In the genomic region with DNA sequence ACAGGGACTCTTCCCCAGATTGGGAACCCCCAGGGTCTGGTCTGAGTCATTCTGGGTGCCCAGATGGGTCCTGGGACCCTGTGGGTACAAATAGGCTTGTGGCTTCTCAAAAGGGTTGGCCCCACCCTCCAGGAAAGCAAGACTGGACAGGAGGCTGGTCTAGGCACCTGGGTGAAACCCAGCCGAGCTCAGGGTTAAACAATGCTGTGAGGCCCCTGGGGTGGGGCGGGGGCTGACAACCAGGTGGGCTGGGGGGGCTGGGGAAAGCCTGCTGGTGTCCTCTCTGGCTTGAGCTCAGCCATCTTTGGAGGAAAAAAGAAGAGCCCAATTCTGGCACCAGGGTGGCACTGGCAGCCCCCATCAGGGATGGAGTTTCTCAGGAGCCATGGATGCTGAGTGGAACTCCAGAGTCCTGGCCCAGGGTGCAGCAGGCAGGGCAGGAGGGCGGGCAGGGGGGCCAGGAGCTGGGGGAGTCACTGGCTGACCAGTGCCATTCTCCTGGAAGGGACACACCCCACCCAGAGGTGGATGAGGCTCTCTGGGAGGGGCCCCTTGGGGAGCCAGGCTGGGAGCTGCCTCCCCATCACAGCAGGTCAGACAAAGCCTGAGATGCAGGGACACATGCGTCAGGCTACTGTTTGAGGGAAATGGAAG, we compare ENCODE assay signal across 11 cellular contexts. TPM values are rescaled to one million over a fixed set of nuclear protein-coding genes. Genes with fewer than 3 reads are reported as not detected.
A peak's percentile ranks its signal among the peaks of the same experiment; 100 is the strongest.
DNase-seq lines count a peak whose midpoint lies in the region; ATAC-seq and TF ChIP-seq lines count a peak whose summit lies in the region.
"Had no signal": no experiment of that assay in that cellular context is flagged by ENCODE, and none has a peak within 500 bp of the region (broad histone marks: within the 10 kb centered on the region; RNA-seq: fewer than 3 reads in every experiment).

No MANE protein-coding gene starts in this region.

- peak overlapping the region; percentile 52 for H3K4me3 Mint-ChIP-seq in activated T-helper 2 cell treated with anti-CD3 and anti-CD28 coated beads, Interferon-gamma antibody, Interleukin-2, Interleukin-4, amounts not matched to agents 10 μg/mL and 5 μg/mL and 100 μg/mL, durations not matched to agents 14 hours and 24 hours and 36 hours (ENCODE audit: low read depth)

- in situ Hi-C loops in HAP-1 (cut with MboI; ENCODE audit: low sequenced_read_pairs) = no loop called here

- H3K27ac Mint-ChIP-seq in activated T-helper 2 cell treated with anti-CD3 and anti-CD28 coated beads, Interferon-gamma antibody, Interleukin-2, Interleukin-4, amounts not matched to agents 10 μg/mL and 5 μg/mL and 100 μg/mL, durations not matched to agents 14 hours and 24 hours and 36 hours = no peak overlapping the region

- H3K27me3 ChIP-seq in HAP-1 (ENCODE audit: low read depth) (no peaks in the 10 kb centered on the region), skeletal muscle tissue (ENCODE audit: control insufficient read depth in 3 of 3, insufficient read depth in 3 of 3, low read length in 3 of 3) (peaks cover 4 to 18% (median 5%) of the 10 kb centered on the region in 3 donors)

- POLR2A ChIA-PET in OCI-LY7 (lab: Charles Lee) = no interaction called here

- peaks cover 11% of the 10 kb centered on the region for H3K36me3 ChIP-seq in HAP-1 (replicated peaks)
- no peaks in the 10 kb centered on the region for H3K36me3 ChIP-seq in skeletal muscle tissue (ENCODE audit: control insufficient read depth in 3 of 3, insufficient read depth in 3 of 3, low read length in 3 of 3)
- H3K36me3 ChIP-seq in OCI-LY7 (ENCODE audit: insufficient read depth, low read length) = no peaks in the 10 kb centered on the region

- H3K9me3 ChIP-seq in HAP-1 = no peaks in the 10 kb centered on the region
- H3K9me3 ChIP-seq in skeletal muscle tissue (ENCODE audit: control insufficient read depth in 3 of 3, low read length in 3 of 3) = no peaks in the 10 kb centered on the region
- no peaks in the 10 kb centered on the region for H3K9me3 ChIP-seq in OCI-LY7 (ENCODE audit: low read length)

- H3K27ac ChIP-seq in skeletal muscle tissue (ENCODE audit: low read depth, low read length) = no peak overlapping the region
- H3K27ac ChIP-seq in OCI-LY7 (ENCODE audit: low read depth, low read length, poor library complexity, severe bottlenecking) = no peak overlapping the region

- H3K27me3 Mint-ChIP-seq in activated T-helper 2 cell treated with anti-CD3 and anti-CD28 coated beads, Interferon-gamma antibody, Interleukin-2, Interleukin-4, amounts not matched to agents 10 μg/mL and 5 μg/mL and 100 μg/mL, durations not matched to agents 14 hours and 24 hours and 36 hours (ENCODE audit: low read depth) = peaks cover 36% of the 10 kb centered on the region

- no peak for DNase-seq in HAP-1 (ENCODE audit: low spot score in 2 of 2)
- DNase-seq in activated T-helper 2 cell treated with anti-CD3 and anti-CD28 coated beads, Interferon-gamma antibody, Interleukin-2, Interleukin-4, amounts not matched to agents 10 μg/mL and 5 μg/mL and 100 μg/mL, durations not matched to agents 14 hours and 24 hours and 36 hours (ENCODE audit: low spot score) = no peak
- DNase-seq in left cardiac atrium = peak; percentile 15
- DNase-seq in pons (ENCODE audit: low spot score) = no peak
- no peak for DNase-seq in activated effector memory CD4-positive, alpha-beta T cell treated with anti-CD3 and anti-CD28 coated beads, Interleukin-2, amount 50 U/mL, for 16 hours
- no peak for DNase-seq in OCI-LY7 (ENCODE audit: low spot score)
- DNase-seq: activated CD8-positive, alpha-beta memory T cell treated with anti-CD3 and anti-CD28 coated beads for 24 hours; NCI-H774 had no signal

- peak overlapping the region in 2 of 3 donors; percentile 50 to 71 for H3K9ac ChIP-seq in skeletal muscle tissue (ENCODE audit: low read depth in 1 of 3, low read length in 3 of 3)

- peaks cover 2% of the 10 kb centered on the region for H3K4me1 Mint-ChIP-seq in activated T-helper 2 cell treated with anti-CD3 and anti-CD28 coated beads, Interferon-gamma antibody, Interleukin-2, Interleukin-4, amounts not matched to agents 10 μg/mL and 5 μg/mL and 100 μg/mL, durations not matched to agents 14 hours and 24 hours and 36 hours (ENCODE audit: low read depth)

- CTCF ChIA-PET in OCI-LY7 (lab: Charles Lee; ENCODE audit: unreplicated experiment) = no interaction called here

- no peaks in the 10 kb centered on the region for H3K36me3 Mint-ChIP-seq in activated T-helper 2 cell treated with anti-CD3 and anti-CD28 coated beads, Interferon-gamma antibody, Interleukin-2, Interleukin-4, amounts not matched to agents 10 μg/mL and 5 μg/mL and 100 μg/mL, durations not matched to agents 14 hours and 24 hours and 36 hours (ENCODE audit: low read depth)

- H3K4me3 ChIP-seq in HAP-1 (peak overlapping the region; percentile 40), skeletal muscle tissue (ENCODE audit: low read length in 3 of 3) (peak overlapping the region in 2 of 3 donors; percentile 61 to 63), OCI-LY7 (ENCODE audit: low read depth, low read length, poor library complexity, severe bottlenecking) (no peak overlapping the region)

- intact Hi-C loops in activated T-helper 2 cell treated with anti-CD3 and anti-CD28 coated beads, Interferon-gamma antibody, Interleukin-2, Interleukin-4, amounts not matched to agents 10 μg/mL and 5 μg/mL and 100 μg/mL, durations not matched to agents 14 hours and 24 hours and 36 hours (cut with micrococcal nuclease) = loop anchor here (5.0 kb wide), 1 partner anchor 42 kb away; no protein-coding TSS in a partner anchor
- intact Hi-C loops in left cardiac atrium (cut with DNase I) (no loop called here), OCI-LY7 (cut with micrococcal nuclease; ENCODE audit: unreplicated experiment) (no loop called here)

- no TSS peak for BruUV-seq in OCI-LY7 (replicated peaks; lab: Mats Ljungman, UMichigan)

- H3K4me1 ChIP-seq in HAP-1 (peaks cover 10% of the 10 kb centered on the region), skeletal muscle tissue (ENCODE audit: control insufficient read depth in 3 of 3, insufficient read depth in 3 of 3, low read length in 3 of 3) (peaks cover 13 to 29% (median 26%) of the 10 kb centered on the region in 3 donors), OCI-LY7 (ENCODE audit: insufficient read depth, low read length, poor library complexity, severe bottlenecking) (no peaks in the 10 kb centered on the region)

- TF ChIP-seq CTCF in OCI-LY7 (conservative IDR thresholded peaks at IDR 0.05; ENCODE audit: low read length) = no peak

- no peaks in the 10 kb centered on the region for H3K9me3 Mint-ChIP-seq in activated T-helper 2 cell treated with anti-CD3 and anti-CD28 coated beads, Interferon-gamma antibody, Interleukin-2, Interleukin-4, amounts not matched to agents 10 μg/mL and 5 μg/mL and 100 μg/mL, durations not matched to agents 14 hours and 24 hours and 36 hours

- H3K79me2 ChIP-seq in OCI-LY7 (ENCODE audit: insufficient read depth, low read depth, low read length) = no peaks in the 10 kb centered on the region

- H2AFZ ChIP-seq in OCI-LY7 (ENCODE audit: low read length) = no peak overlapping the region

- H4K20me1 ChIP-seq in OCI-LY7 (ENCODE audit: insufficient read depth, low read length) = no peaks in the 10 kb centered on the region

- no peak overlapping the region for H3K4me2 ChIP-seq in OCI-LY7 (ENCODE audit: low read length)

- no peaks in the 10 kb centered on the region for H3K9me2 ChIP-seq in OCI-LY7 (ENCODE audit: insufficient read depth, low read length)

- ATAC-seq in left cardiac atrium = no peak
- ATAC-seq in HG02884 (IDR thresholded peaks at IDR 0.05; ENCODE audit: unreplicated experiment) = no peak

RNA-seq across cellular contexts. Expression of a gene that starts 1.1 kb away (rescaled TPM):
- 0.71 and 1.5 TPM in 2 replicates for total RNA-seq in activated T-helper 2 cell treated with anti-CD3 and anti-CD28 coated beads, Interferon-gamma antibody, Interleukin-2, Interleukin-4, amounts not matched to agents 10 μg/mL and 5 μg/mL and 100 μg/mL, durations not matched to agents 14 hours and 24 hours and 36 hours
- 100 to 1,000 TPM; 118 to 127 TPM for total RNA-seq in left cardiac atrium
- total RNA-seq in skeletal muscle tissue = 28.7 TPM
- 1.2 TPM in 1 of 2 replicates, not detected in the other for total RNA-seq in OCI-LY7 (2014; rRNA removed; shearing (Covaris generic))
- not detected in 2 replicates for total RNA-seq in OCI-LY7 (2022)
- total RNA-seq: HT-29 had no signal

RNA-seq across cellular contexts. Expression of a gene that starts 7.9 kb away (rescaled TPM):
- not detected in 2 replicates for total RNA-seq in activated T-helper 2 cell treated with anti-CD3 and anti-CD28 coated beads, Interferon-gamma antibody, Interleukin-2, Interleukin-4, amounts not matched to agents 10 μg/mL and 5 μg/mL and 100 μg/mL, durations not matched to agents 14 hours and 24 hours and 36 hours
- total RNA-seq in left cardiac atrium (not detected), skeletal muscle tissue (6.8 TPM), OCI-LY7 (2022) (not detected in 2 replicates)
- total RNA-seq in OCI-LY7 (2014; rRNA removed; shearing (Covaris generic)) = not detected in 2 replicates
- total RNA-seq: HT-29 had no signal

RNA-seq across cellular contexts. Expression of a gene that starts 45.2 kb away (rescaled TPM):
- 0.09 and 0.32 TPM in 2 replicates for total RNA-seq in activated T-helper 2 cell treated with anti-CD3 and anti-CD28 coated beads, Interferon-gamma antibody, Interleukin-2, Interleukin-4, amounts not matched to agents 10 μg/mL and 5 μg/mL and 100 μg/mL, durations not matched to agents 14 hours and 24 hours and 36 hours
- total RNA-seq in left cardiac atrium = 1 to 10 TPM in 1 of 2 donors, under 1 TPM in 1; 0.47 to 2.4 TPM
- total RNA-seq in skeletal muscle tissue = 4.2 TPM
- total RNA-seq in OCI-LY7 (2014; rRNA removed; shearing (Covaris generic)) = not detected in 2 replicates
- total RNA-seq in OCI-LY7 (2022) = 0.23 TPM in 1 of 2 replicates, not detected in the other
- total RNA-seq: HT-29 had no signal

Comparison
In these comparisons a context has a peak if more than half of its experiments do, and no peak if none do; other contexts are left out.
1. RNA of a gene that starts 1.1 kb away (total RNA-seq): 118 to 127 TPM in left cardiac atrium and 28.7 TPM in skeletal muscle tissue (single experiment); 0.71 to 1.5 TPM in activated T-helper 2 cell treated with anti-CD3 and anti-CD28 coated beads, Interferon-gamma antibody, Interleukin-2, Interleukin-4, amounts not matched to agents 10 μg/mL and 5 μg/mL and 100 μg/mL, durations not matched to agents 14 hours and 24 hours and 36 hours and 1.2 TPM in OCI-LY7; every median in the first group is over 10 times any median in the second.